In genomic region chrX:125308653-125309052, GRCh38 we compare ENCODE assay signal across 29 cellular contexts. TPM values are rescaled to one million over a fixed set of nuclear protein-coding genes. Genes with fewer than 3 reads are reported as not detected.
DNase-seq lines count a peak whose midpoint lies in the region; ATAC-seq and TF ChIP-seq lines count a peak whose summit lies in the region.
"Had no signal": no experiment of that assay in that cellular context is flagged by ENCODE, and none has a peak within 500 bp of the region (broad histone marks: within the 10 kb centered on the region; RNA-seq: fewer than 3 reads in every experiment).

No MANE protein-coding gene starts in this region.

- H3K27me3 ChIP-seq in tibial nerve = no peaks in the 10 kb centered on the region
- H3K27me3 ChIP-seq: BE2C had no signal

- no peak for DNase-seq in stimulated activated effector memory CD8-positive, alpha-beta T cell treated with anti-CD3 and anti-CD28 coated beads, Interleukin-12 subunit alpha, Interleukin-12 subunit beta, amount 100 ng/mL, for 72 hours (ENCODE audit: low spot score in 2 of 2)
- DNase-seq in tibial nerve (ENCODE audit: low spot score in 2 of 2) = no peak
- DNase-seq: 8988T; ACHN; AML-193; BE2C; C1 segment of cervical spinal cord; Caco-2; Calu3; CD4-positive, alpha-beta memory T cell; CD4-positive, alpha-beta T cell; CD4-positive, CD25-positive, alpha-beta regulatory T cell; CD8-positive, alpha-beta memory T cell; CD8-positive, alpha-beta T cell; COR-L47; DMS 273 treated with DMSO at 0.1 percent for 48 hours; DMS153; DMS53; DMS79; DMS79 treated with DMSO at 0.1 percent for 48 hours; DND-41; EL had no signal

- no peak overlapping the region for H3K27ac ChIP-seq in tibial nerve
- H3K27ac ChIP-seq: 22Rv1; A549; BLaER1; BLaER1 treated with 17β-estradiol and CSF1 and Interleukin-3, amounts not matched to agents 10 nM and 100 nM had no signal

- H3K9me3 Mint-ChIP-seq in stimulated activated effector memory CD8-positive, alpha-beta T cell treated with anti-CD3 and anti-CD28 coated beads, Interleukin-12 subunit alpha, Interleukin-12 subunit beta, amount 100 ng/mL, for 72 hours = no peaks in the 10 kb centered on the region
- H3K9me3 Mint-ChIP-seq: CD4-positive, alpha-beta memory T cell; CD4-positive, alpha-beta T cell; CD8-positive, alpha-beta memory T cell; CD8-positive, alpha-beta T cell had no signal

- no peak for TF ChIP-seq EP300 in tibial nerve (IDR thresholded peaks at IDR 0.05)

- H3K4me3 Mint-ChIP-seq in stimulated activated effector memory CD8-positive, alpha-beta T cell treated with anti-CD3 and anti-CD28 coated beads, Interleukin-12 subunit alpha, Interleukin-12 subunit beta, amount 100 ng/mL, for 72 hours = no peak overlapping the region
- H3K4me3 Mint-ChIP-seq: B cell; CD14-positive monocyte; CD4-positive, alpha-beta memory T cell; CD4-positive, alpha-beta T cell; CD4-positive, CD25-positive, alpha-beta regulatory T cell; CD8-positive, alpha-beta memory T cell; CD8-positive, alpha-beta T cell had no signal

- no peaks in the 10 kb centered on the region for H3K4me1 Mint-ChIP-seq in stimulated activated effector memory CD8-positive, alpha-beta T cell treated with anti-CD3 and anti-CD28 coated beads, Interleukin-12 subunit alpha, Interleukin-12 subunit beta, amount 100 ng/mL, for 72 hours
- H3K4me1 Mint-ChIP-seq: B cell; CD4-positive, alpha-beta memory T cell; CD4-positive, CD25-positive, alpha-beta regulatory T cell; CD8-positive, alpha-beta memory T cell had no signal

- H3K36me3 Mint-ChIP-seq in stimulated activated effector memory CD8-positive, alpha-beta T cell treated with anti-CD3 and anti-CD28 coated beads, Interleukin-12 subunit alpha, Interleukin-12 subunit beta, amount 100 ng/mL, for 72 hours = no peaks in the 10 kb centered on the region
- H3K36me3 Mint-ChIP-seq: CD14-positive monocyte; CD4-positive, alpha-beta memory T cell; CD4-positive, CD25-positive, alpha-beta regulatory T cell; CD8-positive, alpha-beta memory T cell; CD8-positive, alpha-beta T cell had no signal

- no peaks in the 10 kb centered on the region for H3K4me1 ChIP-seq in tibial nerve
- H3K4me1 ChIP-seq: A549, BE2C, BLaER1, Caco-2 had no signal

- no peaks in the 10 kb centered on the region for H3K36me3 ChIP-seq in tibial nerve
- H3K36me3 ChIP-seq: BE2C; BLaER1; BLaER1 treated with 17β-estradiol and CSF1 and Interleukin-3, amounts not matched to agents 10 nM and 100 nM had no signal

- no peak for TF ChIP-seq CTCF in tibial nerve (IDR thresholded peaks at IDR 0.05)

- no peak for TF ChIP-seq POLR2A in tibial nerve (IDR thresholded peaks at IDR 0.05)

- no peak overlapping the region for H3K4me3 ChIP-seq in tibial nerve
- H3K4me3 ChIP-seq: A549; BLaER1; BLaER1 treated with 17β-estradiol and CSF1 and Interleukin-3, amounts not matched to agents 10 nM and 100 nM had no signal

- peak; percentile 54 for ATAC-seq in stimulated activated effector memory CD8-positive, alpha-beta T cell treated with anti-CD3 and anti-CD28 coated beads, Interleukin-12 subunit alpha, Interleukin-12 subunit beta, amount 100 ng/mL, for 72 hours
- ATAC-seq: A549; CD8-positive, alpha-beta T cell had no signal

- H3K27ac Mint-ChIP-seq in stimulated activated effector memory CD8-positive, alpha-beta T cell treated with anti-CD3 and anti-CD28 coated beads, Interleukin-12 subunit alpha, Interleukin-12 subunit beta, amount 100 ng/mL, for 72 hours = no peak overlapping the region
- H3K27ac Mint-ChIP-seq: B cell; CD14-positive monocyte; CD4-positive, alpha-beta memory T cell; CD4-positive, alpha-beta T cell; CD8-positive, alpha-beta memory T cell; CD8-positive, alpha-beta T cell had no signal

- no peaks in the 10 kb centered on the region for H3K9me3 ChIP-seq in tibial nerve
- H3K9me3 ChIP-seq: A549, BE2C, Caco-2 had no signal

RNA-seq across cellular contexts. Expression of gene TEX13C, which starts 11.0 kb away (rescaled TPM):
- total RNA-seq in tibial nerve = under 1 TPM in 1 of 4 donors, not detected in 3; 0.21 TPM
- total RNA-seq: A673; B cell; Caco-2; Calu3; CD4-positive, alpha-beta memory T cell; CD4-positive, alpha-beta T cell; CD4-positive, CD25-positive, alpha-beta regulatory T cell; CD8-positive, alpha-beta memory T cell; CD8-positive, alpha-beta T cell had no signal
